In genomic region chr11:14417975-14418374, GRCh38 we compare ENCODE assay signal across 1 cellular context.
TF ChIP-seq lines count a peak whose summit lies in the region.

No MANE protein-coding gene starts in this region.

TF ChIP-seq in SK-N-SH, 30 proteins besides CTCF, POLR2A, EP300 and RAD21 (continued from another document):
- TF ChIP-seq MXI1 (IDR thresholded peaks at IDR 0.05; ENCODE audit: low read depth, low read length) (no peak), TCF12 (IDR thresholded peaks at IDR 0.05) (peak; percentile 59)
